1 cellular context compared by ENCODE assay signal in the genomic region with DNA sequence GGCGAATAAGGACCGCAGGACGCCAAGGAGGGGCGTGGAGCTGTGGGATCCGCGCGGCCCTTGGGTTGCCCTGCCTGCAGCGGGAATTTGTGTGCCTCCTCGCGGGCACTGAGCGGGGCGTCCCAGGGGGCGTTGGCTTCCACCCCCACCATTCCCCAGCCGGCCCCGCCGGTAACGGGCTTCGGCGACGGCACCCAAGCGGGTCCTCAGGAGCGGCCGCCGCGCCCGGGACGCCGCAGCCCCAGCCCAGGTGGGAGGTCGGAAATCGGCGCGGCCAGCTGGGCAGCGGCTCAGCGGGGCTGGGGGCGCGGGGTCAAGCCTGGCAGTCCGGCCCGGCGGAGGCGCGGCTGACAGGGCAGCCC.
TF ChIP-seq lines count a peak whose summit lies in the region.

No MANE protein-coding gene starts in this region.

TF ChIP-seq in IMR-90, 13 proteins besides CTCF, POLR2A, EP300 and RAD21 (continued from another document):
- TF ChIP-seq MAZ (IDR thresholded peaks at IDR 0.05; ENCODE audit: borderline replicate concordance, low read depth, low read length), result no peak
- TF ChIP-seq RFX5 (IDR thresholded peaks at IDR 0.05; ENCODE audit: low read depth, low read length), result no peak
- TF ChIP-seq, protein P1, sequence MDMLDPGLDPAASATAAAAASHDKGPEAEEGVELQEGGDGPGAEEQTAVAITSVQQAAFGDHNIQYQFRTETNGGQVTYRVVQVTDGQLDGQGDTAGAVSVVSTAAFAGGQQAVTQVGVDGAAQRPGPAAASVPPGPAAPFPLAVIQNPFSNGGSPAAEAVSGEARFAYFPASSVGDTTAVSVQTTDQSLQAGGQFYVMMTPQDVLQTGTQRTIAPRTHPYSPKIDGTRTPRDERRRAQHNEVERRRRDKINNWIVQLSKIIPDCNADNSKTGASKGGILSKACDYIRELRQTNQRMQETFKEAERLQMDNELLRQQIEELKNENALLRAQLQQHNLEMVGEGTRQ (IDR thresholded peaks at IDR 0.05; ENCODE audit: low read depth, low read length), result no peak
- TF ChIP-seq, protein P2, sequence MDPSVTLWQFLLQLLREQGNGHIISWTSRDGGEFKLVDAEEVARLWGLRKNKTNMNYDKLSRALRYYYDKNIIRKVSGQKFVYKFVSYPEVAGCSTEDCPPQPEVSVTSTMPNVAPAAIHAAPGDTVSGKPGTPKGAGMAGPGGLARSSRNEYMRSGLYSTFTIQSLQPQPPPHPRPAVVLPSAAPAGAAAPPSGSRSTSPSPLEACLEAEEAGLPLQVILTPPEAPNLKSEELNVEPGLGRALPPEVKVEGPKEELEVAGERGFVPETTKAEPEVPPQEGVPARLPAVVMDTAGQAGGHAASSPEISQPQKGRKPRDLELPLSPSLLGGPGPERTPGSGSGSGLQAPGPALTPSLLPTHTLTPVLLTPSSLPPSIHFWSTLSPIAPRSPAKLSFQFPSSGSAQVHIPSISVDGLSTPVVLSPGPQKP (IDR thresholded peaks at IDR 0.05; ENCODE audit: borderline replicate concordance, low read depth, low read length), result no peak
- no peak for TF ChIP-seq CEBPB (IDR thresholded peaks at IDR 0.05; ENCODE audit: low read depth, low read length)
- no peak for TF ChIP-seq BHLHE40 (IDR thresholded peaks at IDR 0.05; ENCODE audit: low read depth, low read length)
- no peak for TF ChIP-seq CHD1 (IDR thresholded peaks at IDR 0.05; ENCODE audit: low read depth, low read length)
